Comparison of ENCODE assay signal across 28 cellular contexts in the genomic region with DNA sequence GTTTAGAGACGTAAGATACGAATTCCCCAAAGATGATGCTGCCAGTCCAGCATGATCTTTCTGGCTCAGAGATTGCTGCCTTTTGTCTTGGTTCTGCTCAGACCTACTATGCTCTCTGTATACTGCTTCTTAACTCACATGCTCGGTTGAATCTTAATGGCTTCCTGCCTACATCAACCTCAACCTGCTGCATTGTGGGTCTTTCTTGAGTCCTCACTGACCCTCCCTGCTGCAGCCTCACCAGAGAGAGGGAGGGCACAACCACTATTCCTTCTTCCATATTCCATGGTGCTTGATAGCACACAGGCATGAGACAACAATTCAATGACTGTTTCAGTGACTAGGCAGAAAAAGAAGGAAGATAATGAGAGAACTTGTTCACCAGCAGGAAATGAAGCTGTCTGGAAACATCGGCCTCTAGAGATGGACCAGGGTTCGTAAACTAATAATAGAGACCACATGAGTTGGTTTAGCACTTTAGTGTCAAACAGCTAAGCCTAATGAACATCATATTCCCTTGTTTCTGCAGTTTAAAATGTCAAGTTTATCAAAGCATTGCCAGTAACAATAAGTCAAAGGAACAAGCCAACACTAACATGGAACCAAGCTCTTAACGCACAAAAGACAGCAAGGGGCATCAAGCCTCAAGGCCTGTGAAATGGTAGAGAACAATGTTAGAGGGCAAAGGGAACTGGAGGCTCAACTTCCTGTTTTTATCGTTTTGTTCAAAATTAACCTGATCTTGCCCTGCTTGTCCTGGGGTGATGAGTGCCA.
"Had no signal": no experiment of that assay in that cellular context is flagged by ENCODE, and none has a peak within 500 bp of the region (broad histone marks: within the 10 kb centered on the region; RNA-seq: fewer than 3 reads in every experiment).

No MANE protein-coding gene starts in this region.

- H3K9me3 Mint-ChIP-seq: activated T-cell treated with anti-CD3 and anti-CD28 coated beads, Interleukin-2, amount 50 U/mL, for 24 hours; activated T-helper 2 cell treated with anti-CD3 and anti-CD28 coated beads, Interferon-gamma antibody, Interleukin-2, Interleukin-4, amounts not matched to agents 10 μg/mL and 5 μg/mL and 100 μg/mL, durations not matched to agents 14 hours and 24 hours and 36 hours; dendritic cell treated with granulocyte-macrophage colony-stimulating factor and Interleukin-4, amounts not matched to agents 40 ng/mL and 50 ng/mL, for 4 days; stimulated activated effector memory CD8-positive, alpha-beta T cell treated with anti-CD3 and anti-CD28 coated beads, Interleukin-12 subunit alpha, Interleukin-12 subunit beta, amount 100 ng/mL, for 72 hours had no signal

- H3K9me3 ChIP-seq: adrenal gland, ascending aorta, left lung, right lobe of liver, transverse colon, uterus had no signal

- H2AFZ ChIP-seq: hepatocyte had no signal

- H3K4me3 ChIP-seq: adrenal gland, ascending aorta, hepatocyte, left lung, lung, right lobe of liver, transverse colon, uterus had no signal

- H3K4me3 Mint-ChIP-seq: activated naive CD8-positive, alpha-beta T cell; activated T-cell treated with anti-CD3 and anti-CD28 coated beads, Interleukin-2, amount 50 U/mL, for 24 hours; dendritic cell treated with granulocyte-macrophage colony-stimulating factor and Interleukin-4, amounts not matched to agents 40 ng/mL and 50 ng/mL, for 4 days; immature natural killer cell; naive B cell; neural crest cell; stimulated activated effector memory CD8-positive, alpha-beta T cell treated with anti-CD3 and anti-CD28 coated beads, Interleukin-12 subunit alpha, Interleukin-12 subunit beta, amount 100 ng/mL, for 72 hours; WTC11 had no signal

- H3K79me2 ChIP-seq: hepatocyte had no signal

- H3K36me3 ChIP-seq: adrenal gland, ascending aorta, brain microvascular endothelial cell, left lung, right lobe of liver, transverse colon, uterus had no signal

- ATAC-seq: left lung; right lobe of liver; stimulated activated effector memory CD8-positive, alpha-beta T cell treated with anti-CD3 and anti-CD28 coated beads, Interleukin-12 subunit alpha, Interleukin-12 subunit beta, amount 100 ng/mL, for 72 hours; WTC11 had no signal

- H3K27me3 Mint-ChIP-seq: dendritic cell treated with granulocyte-macrophage colony-stimulating factor and Interleukin-4, amounts not matched to agents 40 ng/mL and 50 ng/mL, for 4 days had no signal

- H3K4me1 ChIP-seq: ascending aorta, left lung, right lobe of liver, uterus had no signal

- H3K4me2 ChIP-seq: hepatocyte had no signal

- H3K27ac ChIP-seq: ascending aorta, brain microvascular endothelial cell, hepatocyte, left lung, right lobe of liver, transverse colon, uterus had no signal

- H3K27ac Mint-ChIP-seq: activated naive CD8-positive, alpha-beta T cell; activated T-cell treated with anti-CD3 and anti-CD28 coated beads, Interleukin-2, amount 50 U/mL, for 24 hours; activated T-helper 2 cell treated with anti-CD3 and anti-CD28 coated beads, Interferon-gamma antibody, Interleukin-2, Interleukin-4, amounts not matched to agents 10 μg/mL and 5 μg/mL and 100 μg/mL, durations not matched to agents 14 hours and 24 hours and 36 hours; dendritic cell treated with granulocyte-macrophage colony-stimulating factor and Interleukin-4, amounts not matched to agents 40 ng/mL and 50 ng/mL, for 4 days; immature natural killer cell; stimulated activated effector memory CD8-positive, alpha-beta T cell treated with anti-CD3 and anti-CD28 coated beads, Interleukin-12 subunit alpha, Interleukin-12 subunit beta, amount 100 ng/mL, for 72 hours; WTC11 had no signal

- H3K4me1 Mint-ChIP-seq: immature natural killer cell; naive B cell; neural crest cell; stimulated activated effector memory CD8-positive, alpha-beta T cell treated with anti-CD3 and anti-CD28 coated beads, Interleukin-12 subunit alpha, Interleukin-12 subunit beta, amount 100 ng/mL, for 72 hours; WTC11 had no signal

- H3K27me3 ChIP-seq: adrenal gland, ascending aorta, brain microvascular endothelial cell, hepatocyte, left lung, right lobe of liver, transverse colon, uterus had no signal

- H3K36me3 Mint-ChIP-seq: activated naive CD8-positive, alpha-beta T cell; immature natural killer cell; naive B cell; stimulated activated effector memory CD8-positive, alpha-beta T cell treated with anti-CD3 and anti-CD28 coated beads, Interleukin-12 subunit alpha, Interleukin-12 subunit beta, amount 100 ng/mL, for 72 hours; WTC11 had no signal

- DNase-seq: activated CD8-positive, alpha-beta memory T cell treated with anti-CD3 and anti-CD28 coated beads for 24 hours; activated CD8-positive, alpha-beta memory T cell treated with anti-CD3 and anti-CD28 coated beads, Interleukin-2, amount 50 U/mL, for 4 hours; activated naive CD4-positive, alpha-beta T cell; activated T-cell treated with anti-CD3 and anti-CD28 coated beads, Interleukin-2, amount 50 U/mL, for 24 hours; adrenal gland; brain microvascular endothelial cell; caudate nucleus; effector CD4-positive, alpha-beta T cell; erythroblast; glutamatergic neuron; immature natural killer cell; left lung; naive B cell; occipital lobe; right lobe of liver; small intestine; stimulated activated CD4-positive, alpha-beta T cell treated with anti-CD3 and anti-CD28 coated beads, Interleukin-2, amount 100 ng/mL, for 24 hours; transverse colon; uterus had no signal
